Comparison of ENCODE assay signal across 9 cellular contexts in the genomic region with DNA sequence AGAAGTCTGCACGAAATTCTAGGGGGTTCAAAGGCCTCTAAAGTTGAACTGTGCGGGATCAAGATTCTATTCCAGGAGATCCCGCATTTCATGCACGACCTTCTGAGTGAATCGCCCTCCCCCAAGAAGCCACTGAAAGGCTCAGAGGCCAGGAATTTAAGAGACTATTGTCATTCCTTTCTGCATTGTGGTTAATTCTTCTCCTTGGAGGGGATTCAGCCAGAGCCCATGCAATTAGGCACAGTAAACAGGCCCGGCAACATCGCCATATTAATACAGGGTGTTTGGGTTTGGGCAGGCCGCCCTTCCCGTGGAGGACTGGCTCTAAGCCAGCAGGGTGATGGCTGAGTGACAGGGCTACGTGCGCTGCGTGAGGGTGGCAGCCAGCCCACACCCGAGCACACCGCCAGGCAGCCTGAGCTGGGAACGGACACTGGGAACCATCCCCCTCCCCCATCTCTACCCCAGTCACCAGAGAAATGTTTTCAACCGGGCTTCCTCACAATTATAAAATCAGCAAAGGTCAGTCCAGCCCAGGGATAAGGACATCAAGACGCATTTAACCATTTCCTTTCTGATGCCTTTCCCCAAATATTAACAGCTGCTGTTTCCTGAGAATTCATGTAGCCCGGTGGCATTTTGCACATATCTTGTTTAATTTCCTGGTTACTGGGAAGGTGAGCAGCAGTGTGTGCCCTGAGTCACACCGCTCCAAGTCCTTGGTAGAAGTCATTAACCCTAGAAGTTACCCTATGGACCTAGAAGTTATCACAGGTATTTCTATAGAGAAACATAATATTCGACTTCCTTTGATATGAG. TPM values are rescaled to one million over a fixed set of nuclear protein-coding genes. Genes with fewer than 3 reads are reported as not detected.
DNase-seq lines count a peak whose midpoint lies in the region; ATAC-seq and TF ChIP-seq lines count a peak whose summit lies in the region.
"Had no signal": no experiment of that assay in that cellular context is flagged by ENCODE, and none has a peak within 500 bp of the region (broad histone marks: within the 10 kb centered on the region; RNA-seq: fewer than 3 reads in every experiment).

No MANE protein-coding gene starts in this region.

- H3K9me1 ChIP-seq in IMR-90 (ENCODE audit: insufficient read depth, low read length): no peaks in the 10 kb centered on the region

- H3K4me2 ChIP-seq in IMR-90 (ENCODE audit: low read depth, low read length) (peak overlapping the region; percentile 68; the same call in 1 of the 2 replicates), SK-N-SH (no peak overlapping the region), OCI-LY7 (ENCODE audit: low read length) (no peak overlapping the region)

- H3K27me3 ChIP-seq in IMR-90 (ENCODE audit: control insufficient read depth, insufficient read depth, low read length) (peaks cover 2% of the 10 kb centered on the region), SK-N-SH (ENCODE audit: insufficient read depth) (no peaks in the 10 kb centered on the region), heart left ventricle (no peaks in the 10 kb centered on the region)

- intact Hi-C loops in IMR-90 (cut with micrococcal nuclease) (no loop called here), heart left ventricle (cut with DNase I) (loop anchor here in 3 of 10 donors (1.0 to 5.0 kb wide), 3 partner anchors 11 to 124 kb away; no protein-coding TSS in a partner anchor), OCI-LY7 (cut with micrococcal nuclease; ENCODE audit: unreplicated experiment) (no loop called here)

- H2AFZ ChIP-seq in IMR-90 (replicated peaks; ENCODE audit: low read length, poor library complexity): no peak overlapping the region
- no peak overlapping the region for H2AFZ ChIP-seq in SK-N-SH (ENCODE audit: low read depth)
- no peak overlapping the region for H2AFZ ChIP-seq in OCI-LY7 (ENCODE audit: low read length)

- peak overlapping the region; percentile 35 for H2BK5ac ChIP-seq in IMR-90 (ENCODE audit: low read depth, low read length, poor library complexity, severe bottlenecking)

- peak; percentile 91 for DNase-seq in COR-L47 (lab: John Stamatoyannopoulos, UW)
- no peak for DNase-seq in IMR-90
- peak; percentile 84 for DNase-seq in SK-N-SH
- DNase-seq in heart left ventricle: peak; percentile 80 to 89 (median 88)
- DNase-seq in retina: peak; percentile 87
- DNase-seq in OCI-LY7 (ENCODE audit: low spot score): no peak
- DNase-seq in NK-92 (lab: John Stamatoyannopoulos, UW; ENCODE audit: unreplicated experiment): no peak
- DNase-seq: activated B cell treated with CpG ODN at 0.5 μM for 24 hours had no signal

- peak overlapping the region; percentile 12; the same call in 2 of the 3 replicates for H2BK15ac ChIP-seq in IMR-90 (ENCODE audit: low read depth, low read length)

- no peaks in the 10 kb centered on the region for H3F3A ChIP-seq in SK-N-SH (replicated peaks; ENCODE audit: insufficient read depth)

- H4K91ac ChIP-seq in IMR-90 (ENCODE audit: insufficient read depth, low read depth, low read length): peak overlapping the region; percentile 70; the same call in 1 of the 2 replicates

- CTCF ChIA-PET in IMR-90 (lab: Yijun Ruan, JAX): no interaction called here
- CTCF ChIA-PET in SK-N-SH (lab: Yijun Ruan, JAX): interaction anchor here (0.6 to 1.2 kb wide), 4 partner anchors 98 to 1701 kb away, joined by 3 read pairs; no protein-coding TSS in a partner anchor
- CTCF ChIA-PET in OCI-LY7 (lab: Charles Lee; ENCODE audit: unreplicated experiment): no interaction called here

- in situ Hi-C loops in IMR-90 (cut with MboI; ENCODE audit: low sequenced_read_pairs): no loop called here

- H3K4ac ChIP-seq in IMR-90 (ENCODE audit: low read depth, low read length): no peak overlapping the region

- no peak for TF ChIP-seq POLR2A in IMR-90 (IDR thresholded peaks at IDR 0.05; ENCODE audit: low read depth, low read length)
- TF ChIP-seq POLR2A in heart left ventricle (IDR thresholded peaks at IDR 0.05): no peak

- H3K79me2 ChIP-seq in SK-N-SH (ENCODE audit: insufficient read depth) (no peaks in the 10 kb centered on the region), OCI-LY7 (ENCODE audit: insufficient read depth, low read depth, low read length) (no peaks in the 10 kb centered on the region)

- H4K20me1 ChIP-seq in IMR-90 (ENCODE audit: insufficient read depth, low read length) (no peaks in the 10 kb centered on the region), SK-N-SH (ENCODE audit: insufficient read depth) (no peaks in the 10 kb centered on the region), OCI-LY7 (ENCODE audit: insufficient read depth, low read length) (no peaks in the 10 kb centered on the region)

- H3K9me3 ChIP-seq in IMR-90 (ENCODE audit: control insufficient read depth, insufficient read depth, low read length) (no peaks in the 10 kb centered on the region), SK-N-SH (no peaks in the 10 kb centered on the region), heart left ventricle (no peaks in the 10 kb centered on the region), OCI-LY7 (ENCODE audit: low read length) (no peaks in the 10 kb centered on the region)

- H4K8ac ChIP-seq in IMR-90 (ENCODE audit: low read depth in 2 of 2, low read length in 2 of 2): peak overlapping the region; percentile 21 to 91; a peak in 3 of 4 replicates

- H3K14ac ChIP-seq in IMR-90 (replicated peaks; ENCODE audit: low read depth, low read length): no peak overlapping the region

- no peak overlapping the region for H2AK9ac ChIP-seq in IMR-90 (replicated peaks; ENCODE audit: low read depth, low read length, poor library complexity)

- H3K9me2 ChIP-seq in SK-N-SH (no peaks in the 10 kb centered on the region), OCI-LY7 (ENCODE audit: insufficient read depth, low read length) (no peaks in the 10 kb centered on the region)

- H3K56ac ChIP-seq in IMR-90 (ENCODE audit: extremely low read depth, insufficient read depth, low read length): no peak overlapping the region

- POLR2A ChIA-PET in IMR-90 (lab: Charles Lee; ENCODE audit: unreplicated experiment) (no interaction called here), SK-N-SH (lab: Yijun Ruan, JAX) (interaction anchor here (1.2 kb wide), 1 partner anchor 12 kb away, joined by 3 read pairs; a partner anchor contains a TSS), OCI-LY7 (lab: Charles Lee) (no interaction called here)

- H2BK20ac ChIP-seq in IMR-90 (ENCODE audit: low read depth, low read length): no peak overlapping the region

- ATAC-seq in IMR-90 (ENCODE audit: low read depth) (no peak), heart left ventricle (peak; percentile 94 to 97 (median 96)), GM19397 (IDR thresholded peaks at IDR 0.05; ENCODE audit: unreplicated experiment) (no peak)

- H2AK5ac ChIP-seq in IMR-90 (ENCODE audit: low read depth, low read length): no peak overlapping the region

- TF ChIP-seq EP300 in SK-N-SH (IDR thresholded peaks at IDR 0.05; ENCODE audit: borderline replicate concordance in 1 of 2, low read depth in 1 of 2, low read length in 1 of 2): peak in 1 of 2 experiments; percentile 31; a peak in 1 of 4 replicates

- H3K27ac ChIP-seq in IMR-90 (ENCODE audit: insufficient read depth, low read length): no peak overlapping the region
- peak overlapping the region in 1 of 2 experiments; percentile 53; a peak in 1 of 4 replicates for H3K27ac ChIP-seq in SK-N-SH (ENCODE audit: low read depth in 2 of 2, low read length in 1 of 2)
- H3K27ac ChIP-seq in heart left ventricle: peak overlapping the region; percentile 57 to 88 (median 80)
- H3K27ac ChIP-seq in OCI-LY7 (ENCODE audit: low read depth, low read length, poor library complexity, severe bottlenecking): no peak overlapping the region

- H2BK120ac ChIP-seq in IMR-90 (ENCODE audit: low read depth, low read length): no peak overlapping the region

- H3K79me1 ChIP-seq in IMR-90 (ENCODE audit: low read depth in 1 of 2, low read length in 2 of 2): no peaks in the 10 kb centered on the region

- no TSS peak for BruUV-seq in IMR-90 (replicated peaks; lab: Mats Ljungman, UMichigan)
- BruUV-seq in OCI-LY7 (replicated peaks; lab: Mats Ljungman, UMichigan): no TSS peak

- H3K36me3 ChIP-seq in IMR-90 (ENCODE audit: control insufficient read depth, insufficient read depth, low read length): no peaks in the 10 kb centered on the region
- H3K36me3 ChIP-seq in SK-N-SH (replicated peaks in 1 of 2; ENCODE audit: control insufficient read depth in 1 of 2, insufficient read depth in 2 of 2, low read length in 1 of 2): no peaks in the 10 kb centered on the region
- no peaks in the 10 kb centered on the region for H3K36me3 ChIP-seq in heart left ventricle
- H3K36me3 ChIP-seq in OCI-LY7 (ENCODE audit: insufficient read depth, low read length): no peaks in the 10 kb centered on the region

- no peak for TF ChIP-seq CTCF in IMR-90 (conservative IDR thresholded peaks at IDR 0.05; ENCODE audit: low read depth, low read length)
- TF ChIP-seq CTCF in SK-N-SH (IDR thresholded peaks at IDR 0.05): no peak
- no peak for TF ChIP-seq CTCF in heart left ventricle (IDR thresholded peaks at IDR 0.05)
- no peak for TF ChIP-seq CTCF in OCI-LY7 (conservative IDR thresholded peaks at IDR 0.05; ENCODE audit: low read length)

- peaks cover 2% of the 10 kb centered on the region; the same call in 1 of the 2 replicates for H3K4me1 ChIP-seq in IMR-90 (ENCODE audit: control insufficient read depth, insufficient read depth, low read length)
- H3K4me1 ChIP-seq in SK-N-SH (ENCODE audit: control insufficient read depth in 1 of 2, insufficient read depth in 2 of 2, low read depth in 1 of 2, low read length in 1 of 2): peaks cover 0 to 21% of the 10 kb centered on the region in 2 experiments; a peak in 3 of 4 replicates
- H3K4me1 ChIP-seq in heart left ventricle: peaks cover 0 to 80% (median 46%) of the 10 kb centered on the region in 12 donors
- no peaks in the 10 kb centered on the region for H3K4me1 ChIP-seq in OCI-LY7 (ENCODE audit: insufficient read depth, low read length, poor library complexity, severe bottlenecking)

- H3K9ac ChIP-seq in IMR-90 (ENCODE audit: low read depth, low read length) (peak overlapping the region; percentile 38; the same call in 1 of the 2 replicates), SK-N-SH (no peak overlapping the region)

- H4K5ac ChIP-seq in IMR-90 (ENCODE audit: low read depth, low read length): peak overlapping the region; percentile 82; the same call in 1 of the 2 replicates

- dilution Hi-C loops in IMR-90 (cut with HindIII; ENCODE audit: low sequenced_read_pairs, unreplicated experiment): no loop called here

- 10% methylated on average over 4 of the region's 20 CpGs; no CpG with 5 or more reads in 1 of the 2 experiments for WGBS in IMR-90 (ENCODE audit: extremely low coverage in 2 of 2, insufficient read length in 1 of 2), 2 experiments
- 45% methylated on average over 15 of the region's 20 CpGs for WGBS in SK-N-SH (ENCODE audit: low lambda C conversion rate)
- 6 to 12% (median 9%) methylated on average over 19 to 20 of the region's 20 CpGs for WGBS in heart left ventricle, 4 donors

- H3K4me3 ChIP-seq in IMR-90 (ENCODE audit: insufficient read depth, low read depth, low read length): no peak overlapping the region
- no peak overlapping the region; a peak in 1 of 4 replicates for H3K4me3 ChIP-seq in SK-N-SH (ENCODE audit: low read depth in 2 of 2, low read length in 1 of 2)
- peak overlapping the region in 9 of 12 donors; percentile 6 to 41 (median 27) for H3K4me3 ChIP-seq in heart left ventricle
- H3K4me3 ChIP-seq in OCI-LY7 (ENCODE audit: low read depth, low read length, poor library complexity, severe bottlenecking): no peak overlapping the region

- TF ChIP-seq RAD21 in IMR-90 (IDR thresholded peaks at IDR 0.05; ENCODE audit: low read length) (no peak), SK-N-SH (IDR thresholded peaks at IDR 0.05; ENCODE audit: low read length) (no peak)

- H3K18ac ChIP-seq in IMR-90 (ENCODE audit: low read depth, low read length): peak overlapping the region; percentile 75; the same call in 1 of the 2 replicates

- H3K23ac ChIP-seq in IMR-90 (ENCODE audit: low read depth, low read length): no peak overlapping the region

RNA-seq across cellular contexts. Expression of a gene that starts 12.5 kb away (rescaled TPM):
- total RNA-seq in IMR-90 (2012; rRNA removed): under 0.01 and 0.28 TPM in 2 replicates
- polyA plus RNA-seq in IMR-90 (2012; rRNA removed): 0.03 and 0.10 TPM in 2 replicates
- polyA plus RNA-seq in IMR-90 (2012; cell fraction: cytosol; rRNA removed): 0.02 and 0.04 TPM in 2 replicates
- polyA plus RNA-seq in IMR-90 (2012; cell fraction: nucleus; rRNA removed; ENCODE audit: low replicate concordance): not detected in 2 replicates
- 0.31 and 0.76 TPM in 2 replicates for polyA plus RNA-seq in SK-N-SH (2012; rRNA removed)
- polyA plus RNA-seq in SK-N-SH (2012; cell fraction: cytosol; rRNA removed): 0.36 and 0.43 TPM in 2 replicates
- 0.14 and 0.26 TPM in 2 replicates for polyA plus RNA-seq in SK-N-SH (2012; cell fraction: nucleus; rRNA removed)
- 100 to 1,000 TPM in 6 of 9 donors, 10 to 100 TPM in 3; 46.5 to 221 (median 138) TPM for total RNA-seq in heart left ventricle
- polyA plus RNA-seq in heart left ventricle: 100 to 1,000 TPM in 1 of 2 donors, 10 to 100 TPM in 1; 69.8 to 308 TPM
- not detected in 2 replicates for total RNA-seq in OCI-LY7 (2014; rRNA removed; shearing (Covaris generic))
- total RNA-seq in OCI-LY7 (2022): not detected in 2 replicates

Comparison
In these comparisons a context has a peak if more than half of its experiments do, and no peak if none do; other contexts are left out.
1. DNase-seq: peak in COR-L47 (single experiment), SK-N-SH (single experiment), heart left ventricle (5 of 5) and retina (single experiment); none in IMR-90 (single experiment), OCI-LY7 (single experiment) and NK-92 (single experiment).
2. ATAC-seq: peak in heart left ventricle (4 of 4); none in IMR-90 (single experiment) and GM19397 (single experiment).
3. H3K27ac ChIP-seq: peak in heart left ventricle (12 of 12); none in IMR-90 (single experiment) and OCI-LY7 (single experiment).
4. H3K4me3 ChIP-seq: peak in heart left ventricle (9 of 12); none in IMR-90 (single experiment), SK-N-SH (0 of 2) and OCI-LY7 (single experiment).
5. RNA of a gene that starts 12.5 kb away (total RNA-seq): 46.5 to 221 TPM in heart left ventricle; under 0.01 to 0.28 TPM in IMR-90 and not detected in OCI-LY7; every median in the first group is over 10 times any median in the second.